Comparison of ENCODE assay signal across 9 cellular contexts in genomic region chr1:25198731-25199231, GRCh38. TPM values are rescaled to one million over a fixed set of nuclear protein-coding genes. Genes with fewer than 3 reads are reported as not detected.
DNase-seq lines count a peak whose midpoint lies in the region; TF ChIP-seq lines count a peak whose summit lies in the region.
"Had no signal": no experiment of that assay in that cellular context is flagged by ENCODE, and none has a peak within 500 bp of the region (broad histone marks: within the 10 kb centered on the region; RNA-seq: fewer than 3 reads in every experiment).

No MANE protein-coding gene starts in this region.

- no peaks in the 10 kb centered on the region for H3K9me3 ChIP-seq in tibial nerve

- 38 to 44% methylated on average over 17 to 18 of the region's 18 CpGs for WGBS in tibial nerve, 2 donors

- DNase-seq in C1 segment of cervical spinal cord (lab: John Stamatoyannopoulos, UW) (peak in 12 of 14 donors; percentile 5 to 77 (median 56)), NB4 (ENCODE audit: low read depth) (peak; percentile 82), cerebellar cortex (ENCODE audit: low spot score) (peak; percentile 10), nephron progenitor cell (no peak), NCI-H526 treated with DMSO at 0.1 percent for 48 hours (lab: John Stamatoyannopoulos, UW) (no peak), tibial nerve (ENCODE audit: low spot score in 2 of 2) (no peak), LoVo (ENCODE audit: low spot score) (no peak), NCI-H345 treated with DMSO at 0.1 percent for 48 hours (lab: John Stamatoyannopoulos, UW; ENCODE audit: unreplicated experiment) (no peak)

- TF ChIP-seq EP300 in tibial nerve (IDR thresholded peaks at IDR 0.05) = peak in 1 of 2 donors; percentile 33

- H3K4me3 Mint-ChIP-seq in nephron progenitor cell = no peak overlapping the region

- peaks cover 12% of the 10 kb centered on the region for H3K9me3 Mint-ChIP-seq in nephron progenitor cell

- TF ChIP-seq CTCF in NB4 (IDR thresholded peaks at IDR 0.05; ENCODE audit: low read depth, low read length) (peak; percentile 31), nephron progenitor cell (IDR thresholded peaks at IDR 0.05) (peak; percentile 21), tibial nerve (IDR thresholded peaks at IDR 0.05) (peak in 1 of 5 experiments; percentile 12)

- TF ChIP-seq POLR2A in NB4 (IDR thresholded peaks at IDR 0.05; ENCODE audit: extremely low read depth, insufficient read length) (no peak), tibial nerve (IDR thresholded peaks at IDR 0.05) (no peak)

- peaks cover 58% of the 10 kb centered on the region for H3K4me1 Mint-ChIP-seq in nephron progenitor cell

- H3K27ac Mint-ChIP-seq in nephron progenitor cell = no peak overlapping the region

- H3K27me3 ChIP-seq in tibial nerve = peaks cover 0 to 17% of the 10 kb centered on the region in 2 donors

- peaks cover 0 to 13% (median 0%) of the 10 kb centered on the region in 4 donors for H3K4me1 ChIP-seq in tibial nerve
- H3K4me1 ChIP-seq: parathyroid adenoma had no signal

- H3K4me3 ChIP-seq in NB4 (ENCODE audit: low read depth, low read length) = peak overlapping the region; percentile 19
- peak overlapping the region in 1 of 4 donors; percentile 13 for H3K4me3 ChIP-seq in tibial nerve

- peak overlapping the region in 2 of 4 donors; percentile 34 to 44 for H3K27ac ChIP-seq in tibial nerve
- H3K27ac ChIP-seq: parathyroid adenoma had no signal

- peaks cover 89% of the 10 kb centered on the region for H3K27me3 Mint-ChIP-seq in nephron progenitor cell (ENCODE audit: low read depth, poor library complexity)

- no peaks in the 10 kb centered on the region for H3K36me3 ChIP-seq in tibial nerve

- H3K36me3 Mint-ChIP-seq in nephron progenitor cell (ENCODE audit: low read depth) = no peaks in the 10 kb centered on the region

RNA-seq across cellular contexts. Expression of gene SYF2, which starts 33.5 kb away (rescaled TPM):
- total RNA-seq in tibial nerve = 10 to 100 TPM; 32.7 to 52.2 (median 43.7) TPM

RNA-seq across cellular contexts. Expression of gene RSRP1, which starts 48.5 kb away (rescaled TPM):
- total RNA-seq in tibial nerve = 100 to 1,000 TPM; 169 to 191 (median 178) TPM

Comparison
In these comparisons a context has a peak if more than half of its experiments do, and no peak if none do; other contexts are left out.
1. DNase-seq: peak in C1 segment of cervical spinal cord (12 of 14), NB4 (single experiment) and cerebellar cortex (single experiment); none in nephron progenitor cell (single experiment), NCI-H526 treated with DMSO at 0.1 percent for 48 hours (single experiment), tibial nerve (0 of 2), LoVo (single experiment) and NCI-H345 treated with DMSO at 0.1 percent for 48 hours (single experiment).